Comparison of ENCODE assay signal across 1 cellular context in the genomic region with DNA sequence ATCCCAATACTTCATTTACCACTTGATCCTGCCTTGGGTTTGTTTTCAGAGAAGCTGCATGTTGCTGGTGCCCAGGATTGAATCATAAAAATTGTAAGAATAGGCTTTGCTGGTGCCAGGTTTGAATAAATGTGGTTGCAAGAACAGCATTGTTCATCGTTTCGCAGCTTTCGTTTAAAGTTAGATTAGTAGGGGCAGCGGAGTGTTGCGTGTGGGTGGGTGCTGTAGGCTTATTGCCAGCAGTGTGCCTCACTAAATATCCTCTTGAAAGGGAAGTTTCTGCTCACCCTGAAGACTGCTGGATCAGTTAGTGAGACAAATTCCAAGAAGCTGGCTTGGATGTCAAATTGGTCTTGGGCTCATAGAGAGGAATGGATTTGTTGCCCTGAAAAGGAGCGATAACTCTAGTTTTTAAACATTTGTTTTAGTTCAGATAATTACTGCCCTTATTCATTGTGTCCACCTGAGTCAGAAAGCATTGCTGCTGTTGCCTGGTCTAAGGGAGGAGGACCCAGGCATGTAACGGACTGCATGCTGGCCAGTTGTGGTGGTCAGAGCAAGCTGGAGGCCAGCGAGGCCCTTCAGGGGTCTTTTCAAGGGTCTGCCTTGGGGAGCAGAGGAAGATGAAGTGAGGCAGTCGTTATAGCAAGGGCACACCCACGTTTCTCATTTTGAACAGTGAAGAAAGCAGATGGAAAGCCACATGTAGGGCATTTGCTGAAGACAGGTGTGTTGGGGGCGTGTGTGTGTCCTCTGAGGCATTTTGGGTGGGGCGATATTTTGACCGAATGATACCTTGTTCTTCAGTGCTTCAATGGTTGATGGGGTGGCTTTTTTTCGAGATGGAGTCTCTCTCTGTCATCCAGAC.
TF ChIP-seq lines count a peak whose summit lies in the region.

No MANE protein-coding gene starts in this region.

TF ChIP-seq in GM23338, 12 proteins besides CTCF, POLR2A, EP300 and RAD21 (continued from another document):
- TF ChIP-seq, protein P1, sequence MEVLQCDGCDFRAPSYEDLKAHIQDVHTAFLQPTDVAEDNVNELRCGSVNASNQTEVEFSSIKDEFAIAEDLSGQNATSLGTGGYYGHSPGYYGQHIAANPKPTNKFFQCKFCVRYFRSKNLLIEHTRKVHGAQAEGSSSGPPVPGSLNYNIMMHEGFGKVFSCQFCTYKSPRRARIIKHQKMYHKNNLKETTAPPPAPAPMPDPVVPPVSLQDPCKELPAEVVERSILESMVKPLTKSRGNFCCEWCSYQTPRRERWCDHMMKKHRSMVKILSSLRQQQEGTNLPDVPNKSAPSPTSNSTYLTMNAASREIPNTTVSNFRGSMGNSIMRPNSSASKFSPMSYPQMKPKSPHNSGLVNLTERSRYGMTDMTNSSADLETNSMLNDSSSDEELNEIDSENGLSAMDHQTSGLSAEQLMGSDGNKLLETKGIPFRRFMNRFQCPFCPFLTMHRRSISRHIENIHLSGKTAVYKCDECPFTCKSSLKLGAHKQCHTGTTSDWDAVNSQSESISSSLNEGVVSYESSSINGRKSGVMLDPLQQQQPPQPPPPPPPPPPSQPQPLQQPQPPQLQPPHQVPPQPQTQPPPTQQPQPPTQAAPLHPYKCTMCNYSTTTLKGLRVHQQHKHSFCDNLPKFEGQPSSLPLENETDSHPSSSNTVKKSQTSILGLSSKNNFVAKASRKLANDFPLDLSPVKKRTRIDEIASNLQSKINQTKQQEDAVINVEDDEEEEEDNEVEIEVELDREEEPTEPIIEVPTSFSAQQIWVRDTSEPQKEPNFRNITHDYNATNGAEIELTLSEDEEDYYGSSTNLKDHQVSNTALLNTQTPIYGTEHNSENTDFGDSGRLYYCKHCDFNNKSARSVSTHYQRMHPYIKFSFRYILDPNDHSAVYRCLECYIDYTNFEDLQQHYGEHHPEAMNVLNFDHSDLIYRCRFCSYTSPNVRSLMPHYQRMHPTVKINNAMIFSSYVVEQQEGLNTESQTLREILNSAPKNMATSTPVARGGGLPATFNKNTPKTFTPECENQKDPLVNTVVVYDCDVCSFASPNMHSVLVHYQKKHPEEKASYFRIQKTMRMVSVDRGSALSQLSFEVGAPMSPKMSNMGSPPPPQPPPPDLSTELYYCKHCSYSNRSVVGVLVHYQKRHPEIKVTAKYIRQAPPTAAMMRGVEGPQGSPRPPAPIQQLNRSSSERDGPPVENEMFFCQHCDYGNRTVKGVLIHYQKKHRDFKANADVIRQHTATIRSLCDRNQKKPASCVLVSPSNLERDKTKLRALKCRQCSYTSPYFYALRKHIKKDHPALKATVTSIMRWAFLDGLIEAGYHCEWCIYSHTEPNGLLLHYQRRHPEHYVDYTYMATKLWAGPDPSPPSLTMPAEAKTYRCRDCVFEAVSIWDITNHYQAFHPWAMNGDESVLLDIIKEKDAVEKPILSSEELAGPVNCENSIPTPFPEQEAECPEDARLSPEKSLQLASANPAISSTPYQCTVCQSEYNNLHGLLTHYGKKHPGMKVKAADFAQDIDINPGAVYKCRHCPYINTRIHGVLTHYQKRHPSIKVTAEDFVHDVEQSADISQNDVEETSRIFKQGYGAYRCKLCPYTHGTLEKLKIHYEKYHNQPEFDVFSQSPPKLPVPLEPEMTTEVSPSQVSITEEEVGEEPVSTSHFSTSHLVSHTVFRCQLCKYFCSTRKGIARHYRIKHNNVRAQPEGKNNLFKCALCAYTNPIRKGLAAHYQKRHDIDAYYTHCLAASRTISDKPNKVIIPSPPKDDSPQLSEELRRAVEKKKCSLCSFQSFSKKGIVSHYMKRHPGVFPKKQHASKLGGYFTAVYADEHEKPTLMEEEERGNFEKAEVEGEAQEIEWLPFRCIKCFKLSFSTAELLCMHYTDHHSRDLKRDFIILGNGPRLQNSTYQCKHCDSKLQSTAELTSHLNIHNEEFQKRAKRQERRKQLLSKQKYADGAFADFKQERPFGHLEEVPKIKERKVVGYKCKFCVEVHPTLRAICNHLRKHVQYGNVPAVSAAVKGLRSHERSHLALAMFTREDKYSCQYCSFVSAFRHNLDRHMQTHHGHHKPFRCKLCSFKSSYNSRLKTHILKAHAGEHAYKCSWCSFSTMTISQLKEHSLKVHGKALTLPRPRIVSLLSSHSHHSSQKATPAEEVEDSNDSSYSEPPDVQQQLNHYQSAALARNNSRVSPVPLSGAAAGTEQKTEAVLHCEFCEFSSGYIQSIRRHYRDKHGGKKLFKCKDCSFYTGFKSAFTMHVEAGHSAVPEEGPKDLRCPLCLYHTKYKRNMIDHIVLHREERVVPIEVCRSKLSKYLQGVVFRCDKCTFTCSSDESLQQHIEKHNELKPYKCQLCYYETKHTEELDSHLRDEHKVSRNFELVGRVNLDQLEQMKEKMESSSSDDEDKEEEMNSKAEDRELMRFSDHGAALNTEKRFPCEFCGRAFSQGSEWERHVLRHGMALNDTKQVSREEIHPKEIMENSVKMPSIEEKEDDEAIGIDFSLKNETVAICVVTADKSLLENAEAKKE (CRISPR knock-in tag; IDR thresholded peaks at IDR 0.05): no peak
- no peak for TF ChIP-seq CREB1 (CRISPR knock-in tag; IDR thresholded peaks at IDR 0.05; ENCODE audit: low read depth)
- no peak for TF ChIP-seq JUNB (IDR thresholded peaks at IDR 0.05; ENCODE audit: unreplicated experiment)
- no peak for TF ChIP-seq NANOG (IDR thresholded peaks at IDR 0.05; ENCODE audit: borderline replicate concordance)
- TF ChIP-seq ZNF114 (CRISPR knock-in tag; IDR thresholded peaks at IDR 0.05): no peak
- TF ChIP-seq STAT1 (IDR thresholded peaks at IDR 0.05; ENCODE audit: unreplicated experiment): no peak
- TF ChIP-seq EZH2phosphoT487 (IDR thresholded peaks at IDR 0.05; ENCODE audit: unreplicated experiment): no peak
- TF ChIP-seq POLR2AphosphoS5 (IDR thresholded peaks at IDR 0.05; ENCODE audit: low read depth): no peak
- TF ChIP-seq ZNF331 (CRISPR knock-in tag; IDR thresholded peaks at IDR 0.05; ENCODE audit: low read depth): no peak
- TF ChIP-seq REST (IDR thresholded peaks at IDR 0.05; ENCODE audit: unreplicated experiment): no peak
- no peak for TF ChIP-seq ETS1 (IDR thresholded peaks at IDR 0.05)
